ENCODE assay signal across 35 cellular contexts in genomic region chr2:183623227-183623626, GRCh38.
"Had no signal": no experiment of that assay in that cellular context is flagged by ENCODE, and none has a peak within 500 bp of the region (broad histone marks: within the 10 kb centered on the region; RNA-seq: fewer than 3 reads in every experiment).

No MANE protein-coding gene starts in this region.

- H3K36me3 ChIP-seq: MG63 had no signal

- H3K27me3 ChIP-seq: MG63 had no signal

- H3K4me3 ChIP-seq: MG63 had no signal

- DNase-seq: Kasumi-1, MG63, MM.1S, MV-4-11, NCI-H1048, NCI-H1092, NCI-H1092 treated with DMSO at 0.1 percent for 48 hours, NCI-H1105, NCI-H1105 treated with DMSO at 0.1 percent for 48 hours, NCI-H1417, NCI-H1417 treated with DMSO at 0.1 percent for 48 hours, NCI-H1436, NCI-H1436 treated with DMSO at 0.1 percent for 48 hours, NCI-H146, NCI-H1694, NCI-H1694 treated with DMSO at 0.1 percent for 48 hours, NCI-H187, NCI-H187 treated with DMSO at 0.1 percent for 48 hours, NCI-H1930, NCI-H2029, NCI-H2029 treated with DMSO at 0.1 percent for 48 hours, NCI-H2081, NCI-H2081 treated with DMSO at 0.1 percent for 48 hours, NCI-H2107, NCI-H2171, NCI-H2171 treated with DMSO at 0.1 percent for 48 hours, NCI-H2227 treated with DMSO at 0.1 percent for 48 hours, NCI-H226, NCI-H345, NCI-H446, NCI-H446 treated with DMSO at 0.1 percent for 48 hours, NCI-H510A, NCI-H510A treated with DMSO at 0.1 percent for 48 hours, NCI-H524, NCI-H524 treated with DMSO at 0.1 percent for 48 hours had no signal

- H3K9me3 ChIP-seq: MG63 had no signal
